Comparison of ENCODE assay signal across 1 cellular context in genomic region chr14:89279649-89280232, GRCh38.
TF ChIP-seq lines count a peak whose summit lies in the region.

No MANE protein-coding gene starts in this region.

TF ChIP-seq in HEK293, 187 proteins besides CTCF, POLR2A, EP300 and RAD21 (continued from another document and continues in another):
- TF ChIP-seq HOXC10 (CRISPR knock-in tag; IDR thresholded peaks at IDR 0.05), result no peak
- TF ChIP-seq, protein P1, sequence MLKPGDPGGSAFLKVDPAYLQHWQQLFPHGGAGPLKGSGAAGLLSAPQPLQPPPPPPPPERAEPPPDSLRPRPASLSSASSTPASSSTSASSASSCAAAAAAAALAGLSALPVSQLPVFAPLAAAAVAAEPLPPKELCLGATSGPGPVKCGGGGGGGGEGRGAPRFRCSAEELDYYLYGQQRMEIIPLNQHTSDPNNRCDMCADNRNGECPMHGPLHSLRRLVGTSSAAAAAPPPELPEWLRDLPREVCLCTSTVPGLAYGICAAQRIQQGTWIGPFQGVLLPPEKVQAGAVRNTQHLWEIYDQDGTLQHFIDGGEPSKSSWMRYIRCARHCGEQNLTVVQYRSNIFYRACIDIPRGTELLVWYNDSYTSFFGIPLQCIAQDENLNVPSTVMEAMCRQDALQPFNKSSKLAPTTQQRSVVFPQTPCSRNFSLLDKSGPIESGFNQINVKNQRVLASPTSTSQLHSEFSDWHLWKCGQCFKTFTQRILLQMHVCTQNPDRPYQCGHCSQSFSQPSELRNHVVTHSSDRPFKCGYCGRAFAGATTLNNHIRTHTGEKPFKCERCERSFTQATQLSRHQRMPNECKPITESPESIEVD (tag by site-specific recombination; IDR thresholded peaks at IDR 0.05), result peak; percentile 93
- no peak for TF ChIP-seq KLF9 (tag by site-specific recombination; IDR thresholded peaks at IDR 0.05; ENCODE audit: low read depth)
- no peak for TF ChIP-seq ZNF48 (tag by site-specific recombination; IDR thresholded peaks at IDR 0.05)
- no peak for TF ChIP-seq ZNF768 (tag by site-specific recombination; IDR thresholded peaks at IDR 0.05)
- TF ChIP-seq ZNF19 (tag by site-specific recombination; IDR thresholded peaks at IDR 0.05; ENCODE audit: low read depth), result no peak
- no peak for TF ChIP-seq ZNF16 (tag by site-specific recombination; IDR thresholded peaks at IDR 0.05; ENCODE audit: low read depth)
- no peak for TF ChIP-seq ZNF521 (tag by site-specific recombination; IDR thresholded peaks at IDR 0.05)
- TF ChIP-seq ZBTB48 (tag by site-specific recombination; IDR thresholded peaks at IDR 0.05), result no peak; the same call in 1 of the 2 replicates
- TF ChIP-seq, protein P2, sequence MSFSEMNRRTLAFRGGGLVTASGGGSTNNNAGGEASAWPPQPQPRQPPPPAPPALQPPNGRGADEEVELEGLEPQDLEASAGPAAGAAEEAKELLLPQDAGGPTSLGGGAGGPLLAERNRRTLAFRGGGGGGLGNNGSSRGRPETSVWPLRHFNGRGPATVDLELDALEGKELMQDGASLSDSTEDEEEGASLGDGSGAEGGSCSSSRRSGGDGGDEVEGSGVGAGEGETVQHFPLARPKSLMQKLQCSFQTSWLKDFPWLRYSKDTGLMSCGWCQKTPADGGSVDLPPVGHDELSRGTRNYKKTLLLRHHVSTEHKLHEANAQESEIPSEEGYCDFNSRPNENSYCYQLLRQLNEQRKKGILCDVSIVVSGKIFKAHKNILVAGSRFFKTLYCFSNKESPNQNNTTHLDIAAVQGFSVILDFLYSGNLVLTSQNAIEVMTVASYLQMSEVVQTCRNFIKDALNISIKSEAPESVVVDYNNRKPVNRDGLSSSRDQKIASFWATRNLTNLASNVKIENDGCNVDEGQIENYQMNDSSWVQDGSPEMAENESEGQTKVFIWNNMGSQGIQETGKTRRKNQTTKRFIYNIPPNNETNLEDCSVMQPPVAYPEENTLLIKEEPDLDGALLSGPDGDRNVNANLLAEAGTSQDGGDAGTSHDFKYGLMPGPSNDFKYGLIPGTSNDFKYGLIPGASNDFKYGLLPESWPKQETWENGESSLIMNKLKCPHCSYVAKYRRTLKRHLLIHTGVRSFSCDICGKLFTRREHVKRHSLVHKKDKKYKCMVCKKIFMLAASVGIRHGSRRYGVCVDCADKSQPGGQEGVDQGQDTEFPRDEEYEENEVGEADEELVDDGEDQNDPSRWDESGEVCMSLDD (tag by site-specific recombination; IDR thresholded peaks at IDR 0.05), result no peak
- no peak for TF ChIP-seq ZNF660 (tag by site-specific recombination; IDR thresholded peaks at IDR 0.05)
- no peak for TF ChIP-seq HOXA7 (CRISPR knock-in tag; IDR thresholded peaks at IDR 0.05; ENCODE audit: borderline replicate concordance)
- no peak for TF ChIP-seq ZNF837 (tag by site-specific recombination; IDR thresholded peaks at IDR 0.05)
- no peak for TF ChIP-seq ZNF596 (tag by site-specific recombination; IDR thresholded peaks at IDR 0.05)
- TF ChIP-seq ZNF221 (tag by site-specific recombination; IDR thresholded peaks at IDR 0.05; ENCODE audit: borderline replicate concordance), result no peak
- no peak for TF ChIP-seq ZNF747 (tag by site-specific recombination; IDR thresholded peaks at IDR 0.05)
- TF ChIP-seq ZFHX2 (tag by site-specific recombination; conservative IDR thresholded peaks at IDR 0.05), result no peak
- TF ChIP-seq SP2 (tag by site-specific recombination; IDR thresholded peaks at IDR 0.05), result peak; percentile 48
- peak; percentile 73 for TF ChIP-seq GLI2 (tag by site-specific recombination; IDR thresholded peaks at IDR 0.05; ENCODE audit: borderline replicate concordance, low read depth)
- TF ChIP-seq ZNF548 (tag by site-specific recombination; IDR thresholded peaks at IDR 0.05), result no peak
- no peak for TF ChIP-seq ZNF202 (tag by site-specific recombination; IDR thresholded peaks at IDR 0.05; ENCODE audit: borderline replicate concordance)
- peak; percentile 24; the same call in 1 of the 2 replicates for TF ChIP-seq ZNF600 (tag by site-specific recombination; IDR thresholded peaks at IDR 0.05)
- TF ChIP-seq ZSCAN16 (tag by site-specific recombination; IDR thresholded peaks at IDR 0.05), result no peak
- TF ChIP-seq ZNF302 (tag by site-specific recombination; IDR thresholded peaks at IDR 0.05; ENCODE audit: low read depth), result no peak
- TF ChIP-seq ZNF529 (tag by site-specific recombination; IDR thresholded peaks at IDR 0.05; ENCODE audit: insufficient replicate concordance), result no peak
- no peak for TF ChIP-seq ZNF112 (tag by site-specific recombination; IDR thresholded peaks at IDR 0.05)
- TF ChIP-seq ZNF791 (tag by site-specific recombination; IDR thresholded peaks at IDR 0.05), result no peak
- no peak for TF ChIP-seq ZNF133 (tag by site-specific recombination; IDR thresholded peaks at IDR 0.05)
- TF ChIP-seq ZNF404 (tag by site-specific recombination; IDR thresholded peaks at IDR 0.05), result no peak
- TF ChIP-seq ZNF335 (tag by site-specific recombination; conservative IDR thresholded peaks at IDR 0.05), result no peak
- TF ChIP-seq ZNF585B (tag by site-specific recombination; IDR thresholded peaks at IDR 0.05), result no peak
- no peak for TF ChIP-seq PRDM2 (tag by site-specific recombination; IDR thresholded peaks at IDR 0.05; ENCODE audit: borderline replicate concordance)
- TF ChIP-seq, protein P3, sequence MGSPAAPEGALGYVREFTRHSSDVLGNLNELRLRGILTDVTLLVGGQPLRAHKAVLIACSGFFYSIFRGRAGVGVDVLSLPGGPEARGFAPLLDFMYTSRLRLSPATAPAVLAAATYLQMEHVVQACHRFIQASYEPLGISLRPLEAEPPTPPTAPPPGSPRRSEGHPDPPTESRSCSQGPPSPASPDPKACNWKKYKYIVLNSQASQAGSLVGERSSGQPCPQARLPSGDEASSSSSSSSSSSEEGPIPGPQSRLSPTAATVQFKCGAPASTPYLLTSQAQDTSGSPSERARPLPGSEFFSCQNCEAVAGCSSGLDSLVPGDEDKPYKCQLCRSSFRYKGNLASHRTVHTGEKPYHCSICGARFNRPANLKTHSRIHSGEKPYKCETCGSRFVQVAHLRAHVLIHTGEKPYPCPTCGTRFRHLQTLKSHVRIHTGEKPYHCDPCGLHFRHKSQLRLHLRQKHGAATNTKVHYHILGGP (tag by site-specific recombination; IDR thresholded peaks at IDR 0.05), result no peak; the same call in 1 of the 2 replicates
- TF ChIP-seq, protein P4, sequence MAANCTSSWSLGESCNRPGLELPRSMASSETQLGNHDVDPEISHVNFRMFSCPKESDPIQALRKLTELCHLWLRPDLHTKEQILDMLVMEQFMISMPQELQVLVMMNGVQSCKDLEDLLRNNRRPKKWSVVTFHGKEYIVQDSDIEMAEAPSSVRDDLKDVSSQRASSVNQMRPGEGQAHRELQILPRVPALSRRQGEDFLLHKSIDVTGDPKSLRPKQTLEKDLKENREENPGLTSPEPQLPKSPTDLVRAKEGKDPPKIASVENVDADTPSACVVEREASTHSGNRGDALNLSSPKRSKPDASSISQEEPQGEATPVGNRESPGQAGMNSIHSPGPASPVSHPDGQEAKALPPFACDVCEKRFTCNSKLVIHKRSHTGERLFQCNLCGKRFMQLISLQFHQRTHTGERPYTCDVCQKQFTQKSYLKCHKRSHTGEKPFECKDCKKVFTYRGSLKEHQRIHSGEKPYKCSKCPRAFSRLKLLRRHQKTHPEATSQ (tag by site-specific recombination; IDR thresholded peaks at IDR 0.05), result no peak
- 0 out of 2 replicates have a peak, but pooled peaks have one; percentile 49 for TF ChIP-seq BCL11A (tag by site-specific recombination; IDR thresholded peaks at IDR 0.05; ENCODE audit: low read depth)
- TF ChIP-seq ZBTB49 (tag by site-specific recombination; IDR thresholded peaks at IDR 0.05; ENCODE audit: low read depth), result no peak
- TF ChIP-seq ZNF76 (tag by site-specific recombination; IDR thresholded peaks at IDR 0.05; ENCODE audit: borderline replicate concordance, low read depth), result no peak
- no peak for TF ChIP-seq REST (tag by site-specific recombination; IDR thresholded peaks at IDR 0.05)
- TF ChIP-seq ZNF140 (tag by site-specific recombination; IDR thresholded peaks at IDR 0.05), result no peak
- peak; percentile 83 for TF ChIP-seq ZNF24 (tag by site-specific recombination; IDR thresholded peaks at IDR 0.05)
- no peak for TF ChIP-seq ZNF23 (tag by site-specific recombination; IDR thresholded peaks at IDR 0.05; ENCODE audit: borderline replicate concordance)
- no peak for TF ChIP-seq ZNF560 (tag by site-specific recombination; IDR thresholded peaks at IDR 0.05; ENCODE audit: borderline replicate concordance)
- TF ChIP-seq, protein P5, sequence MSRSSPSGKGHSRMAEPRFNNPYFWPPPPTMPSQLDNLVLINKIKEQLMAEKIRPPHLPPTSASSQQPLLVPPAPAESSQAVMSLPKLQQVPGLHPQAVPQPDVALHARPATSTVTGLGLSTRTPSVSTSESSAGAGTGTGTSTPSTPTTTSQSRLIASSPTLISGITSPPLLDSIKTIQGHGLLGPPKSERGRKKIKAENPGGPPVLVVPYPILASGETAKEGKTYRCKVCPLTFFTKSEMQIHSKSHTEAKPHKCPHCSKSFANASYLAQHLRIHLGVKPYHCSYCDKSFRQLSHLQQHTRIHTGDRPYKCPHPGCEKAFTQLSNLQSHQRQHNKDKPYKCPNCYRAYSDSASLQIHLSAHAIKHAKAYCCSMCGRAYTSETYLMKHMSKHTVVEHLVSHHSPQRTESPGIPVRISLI (tag by site-specific recombination; IDR thresholded peaks at IDR 0.05), result peak; percentile 56; the same call in 1 of the 2 replicates
